20 cellular contexts compared by ENCODE assay signal in genomic region chr16:79876332-79876730, GRCh38.
DNase-seq lines count a peak whose midpoint lies in the region; ATAC-seq and TF ChIP-seq lines count a peak whose summit lies in the region.
"Had no signal": no experiment of that assay in that cellular context is flagged by ENCODE, and none has a peak within 500 bp of the region (broad histone marks: within the 10 kb centered on the region; RNA-seq: fewer than 3 reads in every experiment).

No MANE protein-coding gene starts in this region.

- no peaks in the 10 kb centered on the region for H3K4me1 ChIP-seq in H9 (ENCODE audit: insufficient read depth, low read length)
- peaks cover 0 to 15% (median 0%) of the 10 kb centered on the region in 4 donors for H3K4me1 ChIP-seq in right lobe of liver
- 0 out of 2 replicates have a peak, but pooled peaks cover 3% of the 10 kb centered on the region for H3K4me1 ChIP-seq in Karpas-422 (ENCODE audit: low read length)
- H3K4me1 ChIP-seq: HAP-1 had no signal

- H3K27ac ChIP-seq in H9 (ENCODE audit: insufficient read length, low read depth, low read length) (no peak overlapping the region), right lobe of liver (no peak overlapping the region), Karpas-422 (ENCODE audit: low read length) (no peak overlapping the region)
- H3K27ac ChIP-seq: SK-N-MC had no signal

- H4K5ac ChIP-seq in H9 (ENCODE audit: insufficient read length, low read depth, low read length): no peak overlapping the region

- no peak overlapping the region for H3K18ac ChIP-seq in H9 (ENCODE audit: insufficient read length, low read depth, low read length)

- H3K36me3 Mint-ChIP-seq in H9 (ENCODE audit: insufficient read depth in 1 of 3, low read depth in 3 of 3): no peaks in the 10 kb centered on the region
- H3K36me3 Mint-ChIP-seq: natural killer cell treated with Interleukin-12 subunit alpha and Interleukin-12 subunit beta and Interleukin-15 and Interleukin-18, amount 100 ng/mL, for 72 hours; WTC11 had no signal

- H2BK120ac ChIP-seq in H9 (ENCODE audit: low read depth, low read length, poor library complexity, severe bottlenecking): no peak overlapping the region

- no peaks in the 10 kb centered on the region for H3K9me3 Mint-ChIP-seq in H9
- H3K9me3 Mint-ChIP-seq: activated CD4-positive, alpha-beta memory T cell treated with anti-CD3 and anti-CD28 coated beads, Interleukin-2, amount 10 ng/mL, durations not matched to agents 7 days and 5 days; activated T-cell treated with anti-CD3 and anti-CD28 coated beads, Interleukin-2, amount 50 U/mL, for 4 hours; natural killer cell treated with Interleukin-12 subunit alpha and Interleukin-12 subunit beta and Interleukin-15 and Interleukin-18, amount 100 ng/mL, for 72 hours; WTC11 had no signal

- no peak overlapping the region for H4K8ac ChIP-seq in H9 (replicated peaks; ENCODE audit: insufficient read length, low read depth, low read length)

- ATAC-seq in GM19025 (IDR thresholded peaks at IDR 0.05; ENCODE audit: low read depth, unreplicated experiment) (peak; percentile 78), HG03342 (IDR thresholded peaks at IDR 0.05; ENCODE audit: unreplicated experiment) (peak; percentile 60), right lobe of liver (no peak)
- ATAC-seq: activated T-cell treated with anti-CD3 and anti-CD28 coated beads, Interleukin-2, amount 50 U/mL, for 4 hours; esophagus mucosa; WTC11 had no signal

- H3K4ac ChIP-seq in H9 (ENCODE audit: low read depth, low read length): no peak overlapping the region; the same call in 1 of the 2 replicates

- TF ChIP-seq CTCF in H9 (conservative IDR thresholded peaks at IDR 0.05) (no peak), right lobe of liver (IDR thresholded peaks at IDR 0.05) (no peak)

- no peak overlapping the region for H2BK20ac ChIP-seq in H9 (ENCODE audit: low read depth, low read length, poor library complexity, severe bottlenecking)

- H2BK5ac ChIP-seq in H9 (ENCODE audit: insufficient read length, low read length): no peak overlapping the region

- no peak overlapping the region for H2AK5ac ChIP-seq in H9 (ENCODE audit: insufficient read length, low read length)

- no peak for TF ChIP-seq POLR2A in right lobe of liver (IDR thresholded peaks at IDR 0.05)

- H3K36me3 ChIP-seq in right lobe of liver (no peaks in the 10 kb centered on the region), Karpas-422 (ENCODE audit: insufficient read depth, low read length) (no peaks in the 10 kb centered on the region)
- H3K36me3 ChIP-seq: HAP-1 had no signal

- H3K9ac ChIP-seq in H9 (ENCODE audit: extremely low read depth, insufficient read length, low read length) (no peak overlapping the region), Karpas-422 (ENCODE audit: low read length) (no peak overlapping the region)

- H3K79me1 ChIP-seq in H9 (ENCODE audit: insufficient read depth, low read depth, low read length, poor library complexity, severe bottlenecking): no peaks in the 10 kb centered on the region

- H3K56ac ChIP-seq in H9 (ENCODE audit: insufficient read length, low read depth, low read length): no peak overlapping the region

- H3T11ph ChIP-seq in H9 (ENCODE audit: low read length): no peak overlapping the region

- no peak for DNase-seq in H9
- peak; percentile 27 for DNase-seq in kidney tubule cell (ENCODE audit: low spot score)
- DNase-seq in right lobe of liver: no peak
- DNase-seq in Karpas-422: no peak
- DNase-seq in activated gamma-delta T cell (lab: John Stamatoyannopoulos, UW): no peak
- no peak for DNase-seq in cardiac septum (ENCODE audit: low spot score)
- DNase-seq: activated CD4-positive, alpha-beta memory T cell treated with anti-CD3 and anti-CD28 coated beads, Interleukin-2, amount 10 ng/mL, durations not matched to agents 7 days and 5 days; activated naive CD4-positive, alpha-beta T cell treated with anti-CD3 and anti-CD28 coated beads, Interleukin-2, amount 50 U/mL, for 16 hours; activated T-cell treated with anti-CD3 and anti-CD28 coated beads, Interleukin-2, amount 50 U/mL, for 4 hours; AML-193; effector CD8-positive, alpha-beta T cell; NCI-H2227 treated with DMSO at 0.1 percent for 48 hours; stimulated activated CD4-positive, alpha-beta T cell treated with anti-CD3 and anti-CD28 coated beads, Interleukin-2, amount 100 ng/mL, for 24 hours had no signal

- no peak overlapping the region for H4K91ac ChIP-seq in H9 (ENCODE audit: insufficient read length, low read depth, low read length)

- H4K20me1 ChIP-seq in H9 (ENCODE audit: control insufficient read depth, insufficient read depth, insufficient read length): no peaks in the 10 kb centered on the region
- no peaks in the 10 kb centered on the region for H4K20me1 ChIP-seq in Karpas-422 (ENCODE audit: insufficient read depth, low read depth, low read length)

- H3K27me3 Mint-ChIP-seq in H9 (ENCODE audit: low read depth): peaks cover 3% of the 10 kb centered on the region; the same call in 1 of the 2 replicates

- H3K27me3 ChIP-seq in H9 (ENCODE audit: insufficient read depth, low read length) (no peaks in the 10 kb centered on the region), right lobe of liver (no peaks in the 10 kb centered on the region), Karpas-422 (ENCODE audit: low read length) (no peaks in the 10 kb centered on the region)

- no peak overlapping the region for H3K4me3 Mint-ChIP-seq in H9
- H3K4me3 Mint-ChIP-seq: activated CD4-positive, alpha-beta memory T cell treated with anti-CD3 and anti-CD28 coated beads, Interleukin-2, amount 10 ng/mL, durations not matched to agents 7 days and 5 days; activated T-cell treated with anti-CD3 and anti-CD28 coated beads, Interleukin-2, amount 50 U/mL, for 4 hours; natural killer cell treated with Interleukin-12 subunit alpha and Interleukin-12 subunit beta and Interleukin-15 and Interleukin-18, amount 100 ng/mL, for 72 hours; WTC11 had no signal

- H3K23me2 ChIP-seq in H9 (ENCODE audit: insufficient read length, low read depth, low read length, poor library complexity, severe bottlenecking): no peaks in the 10 kb centered on the region

- H3K4me1 Mint-ChIP-seq in H9: no peaks in the 10 kb centered on the region
- H3K4me1 Mint-ChIP-seq: activated CD4-positive, alpha-beta memory T cell treated with anti-CD3 and anti-CD28 coated beads, Interleukin-2, amount 10 ng/mL, durations not matched to agents 7 days and 5 days; WTC11 had no signal

- H3K9me2 ChIP-seq in Karpas-422 (replicated peaks; ENCODE audit: insufficient read depth, low read length): no peaks in the 10 kb centered on the region

- no peak overlapping the region for H3K23ac ChIP-seq in H9 (ENCODE audit: insufficient read length, low read depth, low read length)

- H3K4me2 ChIP-seq in H9 (ENCODE audit: insufficient read depth, insufficient read length, low read length) (no peak overlapping the region), Karpas-422 (ENCODE audit: low read depth, low read length, poor library complexity, severe bottlenecking) (no peak overlapping the region)

- intact Hi-C loops in right lobe of liver (cut with DNase I) (no loop called here), cardiac septum (cut with DNase I) (no loop called here)

- WGBS in H9 (ENCODE audit: extremely low coverage, insufficient read length, low lambda C conversion rate): no CpG with 5 or more reads among the region's 3 CpGs
- 93% methylated on average over 3 of the region's 3 CpGs for WGBS in right lobe of liver (ENCODE audit: insufficient coverage, low coverage, low lambda C conversion rate, missing lambda C conversion rate)

- H3K9me3 ChIP-seq in H9 (ENCODE audit: control insufficient read depth, low read depth, low read length) (no peaks in the 10 kb centered on the region), right lobe of liver (no peaks in the 10 kb centered on the region), Karpas-422 (ENCODE audit: low read length) (no peaks in the 10 kb centered on the region)
- H3K9me3 ChIP-seq: HAP-1 had no signal

- H3K79me2 ChIP-seq in H9 (ENCODE audit: insufficient read depth, low read length): no peaks in the 10 kb centered on the region
- H3K79me2 ChIP-seq in Karpas-422 (ENCODE audit: low read length): no peaks in the 10 kb centered on the region

- H2AFZ ChIP-seq in H9 (ENCODE audit: low read length) (no peak overlapping the region), Karpas-422 (ENCODE audit: low read length) (no peak overlapping the region)

- H2BK15ac ChIP-seq in H9 (ENCODE audit: low read depth, low read length): no peak overlapping the region

- no peak overlapping the region for H2BK12ac ChIP-seq in H9 (ENCODE audit: insufficient read length, low read depth, low read length)

- H3K4me3 ChIP-seq in right lobe of liver: no peak overlapping the region
- no peak overlapping the region for H3K4me3 ChIP-seq in Karpas-422 (ENCODE audit: low read length)
- H3K4me3 ChIP-seq: HAP-1, SK-N-MC had no signal

- H3K14ac ChIP-seq in H9 (ENCODE audit: insufficient read depth, low read length): peak overlapping the region; percentile 5; the same call in 1 of the 2 replicates

- no peak overlapping the region for H3K27ac Mint-ChIP-seq in H9
- H3K27ac Mint-ChIP-seq: activated CD4-positive, alpha-beta memory T cell treated with anti-CD3 and anti-CD28 coated beads, Interleukin-2, amount 10 ng/mL, durations not matched to agents 7 days and 5 days; natural killer cell treated with Interleukin-12 subunit alpha and Interleukin-12 subunit beta and Interleukin-15 and Interleukin-18, amount 100 ng/mL, for 72 hours; WTC11 had no signal

Comparison
In these comparisons a context has a peak if more than half of its experiments do, and no peak if none do; other contexts are left out.
1. ATAC-seq: peak in GM19025 (single experiment) and HG03342 (single experiment); none in right lobe of liver (0 of 4).